In genomic region chr17:5468075-5468473, GRCh38 we compare ENCODE assay signal across 8 cellular contexts. TPM values are rescaled to one million over a fixed set of nuclear protein-coding genes. Genes with fewer than 3 reads are reported as not detected.
DNase-seq lines count a peak whose midpoint lies in the region; TF ChIP-seq lines count a peak whose summit lies in the region.

No MANE protein-coding gene starts in this region.

- no peak overlapping the region for H4K91ac ChIP-seq in mesenchymal stem cell (ENCODE audit: low read length)

- H3K27ac Mint-ChIP-seq in T-helper 1 cell treated with Interleukin-12 subunit alpha and Interleukin-12 subunit beta and Interleukin-4 antibody, amounts not matched to agents 30 μg/mL and 1 μg/mL, for 36 hours = peak overlapping the region; percentile 82

- no peak overlapping the region for H2BK5ac ChIP-seq in mesenchymal stem cell (ENCODE audit: low read depth, low read length, poor library complexity, severe bottlenecking)

- peak overlapping the region in 1 of 2 experiments; percentile 67 for H3K18ac ChIP-seq in mesenchymal stem cell (ENCODE audit: low read depth in 1 of 2, low read length in 2 of 2)

- peaks cover 12% of the 10 kb centered on the region for H3K79me1 ChIP-seq in mesenchymal stem cell (replicated peaks; ENCODE audit: low read length, poor library complexity, severe bottlenecking)

- H3K4me2 ChIP-seq in mesenchymal stem cell (ENCODE audit: low read length, poor library complexity, severe bottlenecking) = peak overlapping the region; percentile 55

- peaks cover 13% of the 10 kb centered on the region for H3K36me3 Mint-ChIP-seq in T-helper 1 cell treated with Interleukin-12 subunit alpha and Interleukin-12 subunit beta and Interleukin-4 antibody, amounts not matched to agents 30 μg/mL and 1 μg/mL, for 36 hours (ENCODE audit: low read depth)

- H3K4me3 ChIP-seq in NT2/D1 (ENCODE audit: insufficient read length, low read depth) = peak overlapping the region; percentile 90
- peak overlapping the region; percentile 73 to 100 (median 98) for H3K4me3 ChIP-seq in breast epithelium
- peak overlapping the region; percentile 90 to 97 for H3K4me3 ChIP-seq in mesenchymal stem cell (ENCODE audit: insufficient read depth in 1 of 2, low read depth in 1 of 2, low read length in 2 of 2)
- peak overlapping the region; percentile 81 to 85 for H3K4me3 ChIP-seq in testis

- H3K36me3 ChIP-seq in NT2/D1 (ENCODE audit: insufficient read depth, insufficient read length, low read length) (peaks cover 26% of the 10 kb centered on the region), breast epithelium (no peaks in the 10 kb centered on the region), mesenchymal stem cell (ENCODE audit: control insufficient read depth in 1 of 2, insufficient read depth in 2 of 2, low read depth in 1 of 2, low read length in 2 of 2) (peaks cover 5 to 21% of the 10 kb centered on the region in 2 experiments), testis (ENCODE audit: low read depth, missing control alignments) (no peaks in the 10 kb centered on the region)

- H2AK5ac ChIP-seq in mesenchymal stem cell (ENCODE audit: low read length, severe bottlenecking) = no peak overlapping the region

- H3K4me3 Mint-ChIP-seq in T-helper 1 cell treated with Interleukin-12 subunit alpha and Interleukin-12 subunit beta and Interleukin-4 antibody, amounts not matched to agents 30 μg/mL and 1 μg/mL, for 36 hours = peak overlapping the region; percentile 93

- peak overlapping the region; percentile 83 for H2AFZ ChIP-seq in mesenchymal stem cell (ENCODE audit: low read depth, low read length)

- peak overlapping the region in 1 of 2 experiments; percentile 43 for H3K4ac ChIP-seq in mesenchymal stem cell (ENCODE audit: low read depth in 1 of 2, low read length in 2 of 2)

- no peaks in the 10 kb centered on the region for H3K4me1 ChIP-seq in NT2/D1 (ENCODE audit: insufficient read depth, insufficient read length)
- peaks cover 0 to 5% of the 10 kb centered on the region in 2 donors for H3K4me1 ChIP-seq in breast epithelium
- peaks cover 1% of the 10 kb centered on the region for H3K4me1 ChIP-seq in mesenchymal stem cell (ENCODE audit: control insufficient read depth, insufficient read depth, low read depth, low read length)
- peaks cover 10% of the 10 kb centered on the region for H3K4me1 ChIP-seq in testis

- no peak overlapping the region for H2BK15ac ChIP-seq in mesenchymal stem cell (ENCODE audit: low read depth, poor library complexity, severe bottlenecking)

- no peaks in the 10 kb centered on the region for H3K27me3 Mint-ChIP-seq in T-helper 1 cell treated with Interleukin-12 subunit alpha and Interleukin-12 subunit beta and Interleukin-4 antibody, amounts not matched to agents 30 μg/mL and 1 μg/mL, for 36 hours (ENCODE audit: low read depth)

- no peaks in the 10 kb centered on the region for H3K9me3 ChIP-seq in NT2/D1 (ENCODE audit: insufficient read depth, low read length)
- H3K9me3 ChIP-seq in breast epithelium = no peaks in the 10 kb centered on the region
- no peaks in the 10 kb centered on the region for H3K9me3 ChIP-seq in mesenchymal stem cell (ENCODE audit: control insufficient read depth, low read length)
- no peaks in the 10 kb centered on the region for H3K9me3 ChIP-seq in testis

- H3K27me3 ChIP-seq in NT2/D1 (ENCODE audit: insufficient read depth, insufficient read length) = no peaks in the 10 kb centered on the region
- no peaks in the 10 kb centered on the region for H3K27me3 ChIP-seq in breast epithelium
- no peaks in the 10 kb centered on the region for H3K27me3 ChIP-seq in mesenchymal stem cell (ENCODE audit: control insufficient read depth in 1 of 2, insufficient read depth in 1 of 2, low read length in 2 of 2)
- no peaks in the 10 kb centered on the region for H3K27me3 ChIP-seq in testis

- H2BK120ac ChIP-seq in mesenchymal stem cell (ENCODE audit: low read depth, low read length) = no peak overlapping the region

- H3K4me1 Mint-ChIP-seq in T-helper 1 cell treated with Interleukin-12 subunit alpha and Interleukin-12 subunit beta and Interleukin-4 antibody, amounts not matched to agents 30 μg/mL and 1 μg/mL, for 36 hours (ENCODE audit: low read depth) = peaks cover 39% of the 10 kb centered on the region

- TF ChIP-seq POLR2A in breast epithelium (IDR thresholded peaks at IDR 0.05) (no peak), testis (IDR thresholded peaks at IDR 0.05) (no peak)

- H4K8ac ChIP-seq in mesenchymal stem cell (ENCODE audit: low read length) = no peak overlapping the region

- intact Hi-C loops in breast epithelium (cut with DNase I; ENCODE audit: low total_unique reads) = no loop called here
- intact Hi-C loops in testis (cut with DNase I; ENCODE audit: low total_unique reads) = no loop called here

- H3K9me3 Mint-ChIP-seq in T-helper 1 cell treated with Interleukin-12 subunit alpha and Interleukin-12 subunit beta and Interleukin-4 antibody, amounts not matched to agents 30 μg/mL and 1 μg/mL, for 36 hours = no peaks in the 10 kb centered on the region

- H3K9ac ChIP-seq in NT2/D1 (ENCODE audit: insufficient read length, low read depth) (peak overlapping the region; percentile 98), mesenchymal stem cell (ENCODE audit: low read length) (peak overlapping the region; percentile 90)

- H2BK12ac ChIP-seq in mesenchymal stem cell (ENCODE audit: low read length in 2 of 2) = no peak overlapping the region

- H3K27ac ChIP-seq in breast epithelium (no peak overlapping the region), mesenchymal stem cell (ENCODE audit: low read length, poor library complexity, severe bottlenecking) (peak overlapping the region; percentile 53), testis (no peak overlapping the region)

- under 1% methylated on average over 17 of the region's 17 CpGs for WGBS in mesenchymal stem cell
- 0% methylated on average over 16 to 17 of the region's 17 CpGs for WGBS in testis, 2 donors

- H3K14ac ChIP-seq in mesenchymal stem cell (ENCODE audit: low read length in 2 of 2) = no peak overlapping the region

- TF ChIP-seq CTCF in breast epithelium (IDR thresholded peaks at IDR 0.05) = no peak
- TF ChIP-seq CTCF in testis (IDR thresholded peaks at IDR 0.05) = no peak

- H3K23ac ChIP-seq in mesenchymal stem cell (ENCODE audit: low read length in 2 of 2) = no peak overlapping the region

- DNase-seq in T-helper 1 cell (no peak), NT2/D1 (ENCODE audit: low read depth, low spot score) (no peak), breast epithelium (ENCODE audit: low spot score in 2 of 2) (no peak), mesenchymal stem cell (no peak), testis (peak; percentile 21), superior temporal gyrus (ENCODE audit: extremely low spot score) (no peak), NCI-H2029 (lab: John Stamatoyannopoulos, UW) (no peak)

RNA-seq across cellular contexts. Expression of gene DHX33, which starts 0.7 kb away (rescaled TPM):
- total RNA-seq in breast epithelium (10 to 100 TPM; 10.1 to 14.4 (median 13.8) TPM), testis (10 to 100 TPM; 17.6 to 18.0 TPM)
- 7.7 TPM for polyA plus RNA-seq in mesenchymal stem cell (2013, experiment 1 of 2)
- polyA plus RNA-seq in mesenchymal stem cell (2013, experiment 2 of 2) = 8.0 TPM
- polyA plus RNA-seq in testis (ENCODE audit: insufficient read depth, low read depth, low replicate concordance) = 12.7 TPM

RNA-seq across cellular contexts. Expression of gene DERL2, which starts 17.9 kb away (rescaled TPM):
- total RNA-seq in breast epithelium (10 to 100 TPM; 27.2 to 50.1 (median 41.6) TPM), testis (10 to 100 TPM; 70.8 to 97.0 TPM)
- 46.0 TPM for polyA plus RNA-seq in mesenchymal stem cell (2013, experiment 1 of 2)
- 45.1 TPM for polyA plus RNA-seq in mesenchymal stem cell (2013, experiment 2 of 2)
- polyA plus RNA-seq in testis (ENCODE audit: insufficient read depth, low read depth, low replicate concordance) = 159 TPM

RNA-seq across cellular contexts. Expression of gene MIS12, which starts 18.3 kb away (rescaled TPM):
- 10 to 100 TPM; 12.3 to 16.5 (median 14.1) TPM for total RNA-seq in breast epithelium
- polyA plus RNA-seq in mesenchymal stem cell (2013, experiment 1 of 2) = 10.6 TPM
- 9.2 TPM for polyA plus RNA-seq in mesenchymal stem cell (2013, experiment 2 of 2)
- 10 to 100 TPM; 12.9 to 24.5 TPM for total RNA-seq in testis
- polyA plus RNA-seq in testis (ENCODE audit: insufficient read depth, low read depth, low replicate concordance) = 20.8 TPM

RNA-seq across cellular contexts. Expression of gene C1QBP, which starts 29.1 kb away (rescaled TPM):
- total RNA-seq in breast epithelium = 100 to 1,000 TPM in 1 of 3 donors, 10 to 100 TPM in 2; 59.0 to 109 (median 88.8) TPM
- 95.0 TPM for polyA plus RNA-seq in mesenchymal stem cell (2013, experiment 1 of 2)
- polyA plus RNA-seq in mesenchymal stem cell (2013, experiment 2 of 2) = 94.1 TPM
- total RNA-seq in testis = 100 to 1,000 TPM; 120 to 151 TPM
- polyA plus RNA-seq in testis (ENCODE audit: insufficient read depth, low read depth, low replicate concordance) = 133 TPM

RNA-seq across cellular contexts. Expression of gene RPAIN, which starts 48.1 kb away (rescaled TPM):
- total RNA-seq in breast epithelium (10 to 100 TPM; 38.4 to 52.1 (median 50.8) TPM), testis (10 to 100 TPM; 52.1 to 60.0 TPM)
- 27.2 TPM for polyA plus RNA-seq in mesenchymal stem cell (2013, experiment 1 of 2)
- 26.8 TPM for polyA plus RNA-seq in mesenchymal stem cell (2013, experiment 2 of 2)
- polyA plus RNA-seq in testis (ENCODE audit: insufficient read depth, low read depth, low replicate concordance) = 35.8 TPM
